ENCODE assay signal across 12 cellular contexts in genomic region chr4:137705171-137705783, GRCh38.
A peak's percentile ranks its signal among the peaks of the same experiment; 100 is the strongest.
DNase-seq lines count a peak whose midpoint lies in the region; ATAC-seq and TF ChIP-seq lines count a peak whose summit lies in the region.
"Had no signal": no experiment of that assay in that cellular context is flagged by ENCODE, and none has a peak within 500 bp of the region (broad histone marks: within the 10 kb centered on the region; RNA-seq: fewer than 3 reads in every experiment).

No MANE protein-coding gene starts in this region.

- H3K27ac Mint-ChIP-seq in activated CD4-positive, alpha-beta T cell treated with anti-CD3 and anti-CD28 coated beads, Interleukin-2, amount 10 ng/mL, durations not matched to agents 7 days and 5 days = no peak overlapping the region
- H3K27ac Mint-ChIP-seq: activated naive CD8-positive, alpha-beta T cell; T-helper 1 cell treated with Interleukin-12 subunit alpha and Interleukin-12 subunit beta and Interleukin-4 antibody, amounts not matched to agents 30 μg/mL and 1 μg/mL, for 36 hours had no signal

- no peaks in the 10 kb centered on the region for H3K36me3 ChIP-seq in suprapubic skin

- CTCF ChIA-PET in activated CD4-positive, alpha-beta T cell treated with anti-CD3 and anti-CD28 coated beads, Interleukin-2, amount 10 ng/mL, durations not matched to agents 7 days and 5 days (lab: Charles Lee) = no interaction called here

- POLR2A ChIA-PET in activated CD4-positive, alpha-beta T cell treated with anti-CD3 and anti-CD28 coated beads, Interleukin-2, amount 10 ng/mL, durations not matched to agents 7 days and 5 days (lab: Charles Lee) = no interaction called here

- peaks cover 6% of the 10 kb centered on the region for H3K4me1 ChIP-seq in suprapubic skin

- TF ChIP-seq CTCF in astrocyte of the spinal cord (IDR thresholded peaks at IDR 0.05; ENCODE audit: low read depth, low read length) = no peak
- no peak for TF ChIP-seq CTCF in suprapubic skin (IDR thresholded peaks at IDR 0.05)

- H3K36me3 Mint-ChIP-seq in activated CD4-positive, alpha-beta T cell treated with anti-CD3 and anti-CD28 coated beads, Interleukin-2, amount 10 ng/mL, durations not matched to agents 7 days and 5 days (ENCODE audit: low read depth) = no peaks in the 10 kb centered on the region
- H3K36me3 Mint-ChIP-seq: activated naive CD8-positive, alpha-beta T cell had no signal

- no peaks in the 10 kb centered on the region for H3K27me3 ChIP-seq in suprapubic skin

- peak overlapping the region; percentile 49 for H3K27ac ChIP-seq in suprapubic skin

- no peak for TF ChIP-seq POLR2A in suprapubic skin (IDR thresholded peaks at IDR 0.05)

- no peaks in the 10 kb centered on the region for H3K4me1 Mint-ChIP-seq in activated CD4-positive, alpha-beta T cell treated with anti-CD3 and anti-CD28 coated beads, Interleukin-2, amount 10 ng/mL, durations not matched to agents 7 days and 5 days

- no peaks in the 10 kb centered on the region for H3K9me3 Mint-ChIP-seq in activated CD4-positive, alpha-beta T cell treated with anti-CD3 and anti-CD28 coated beads, Interleukin-2, amount 10 ng/mL, durations not matched to agents 7 days and 5 days
- H3K9me3 Mint-ChIP-seq: T-helper 1 cell treated with Interleukin-12 subunit alpha and Interleukin-12 subunit beta and Interleukin-4 antibody, amounts not matched to agents 30 μg/mL and 1 μg/mL, for 36 hours had no signal

- WGBS in suprapubic skin = 23% methylated on average over 3 of the region's 3 CpGs

- H3K9me3 ChIP-seq in suprapubic skin = no peaks in the 10 kb centered on the region

- no peak for ATAC-seq in HG03175 (IDR thresholded peaks at IDR 0.05; ENCODE audit: unreplicated experiment)
- ATAC-seq: GM12878 had no signal

- DNase-seq in KBM-7 (peak; percentile 3), astrocyte of the spinal cord (ENCODE audit: low read depth, low spot score) (peak; percentile 91), kidney glomerular epithelial cell (lab: John Stamatoyannopoulos, UW) (peak; percentile 45), suprapubic skin (ENCODE audit: low spot score in 2 of 2) (no peak), NK-92 (lab: John Stamatoyannopoulos, UW; ENCODE audit: unreplicated experiment) (no peak), T-helper 2 cell (no peak)
- no peak for DNase-seq in activated CD4-positive, alpha-beta T cell treated with anti-CD3 and anti-CD28 coated beads, Interleukin-2, amount 10 ng/mL, durations not matched to agents 7 days and 5 days
- DNase-seq: NCI-H1694 treated with DMSO at 0.1 percent for 48 hours had no signal

- no peak overlapping the region for H3K4me3 Mint-ChIP-seq in activated CD4-positive, alpha-beta T cell treated with anti-CD3 and anti-CD28 coated beads, Interleukin-2, amount 10 ng/mL, durations not matched to agents 7 days and 5 days
- H3K4me3 Mint-ChIP-seq: activated naive CD8-positive, alpha-beta T cell; T-helper 1 cell treated with Interleukin-12 subunit alpha and Interleukin-12 subunit beta and Interleukin-4 antibody, amounts not matched to agents 30 μg/mL and 1 μg/mL, for 36 hours had no signal

- H3K4me3 ChIP-seq in astrocyte of the spinal cord (ENCODE audit: low read depth, low read length) (no peak overlapping the region), suprapubic skin (no peak overlapping the region)
- H3K4me3 ChIP-seq: GM12878 had no signal

- no peak for TF ChIP-seq EP300 in suprapubic skin (IDR thresholded peaks at IDR 0.05)

- in situ Hi-C loops in KBM-7 (cut with MboI; ENCODE audit: low pct_unique_long_range_greater_than_20kb, low sequenced_read_pairs) = no loop called here
- in situ Hi-C loops in astrocyte of the spinal cord (cut with HindIII; ENCODE audit: low sequenced_read_pairs) = no loop called here

- no peaks in the 10 kb centered on the region for H3K27me3 Mint-ChIP-seq in activated CD4-positive, alpha-beta T cell treated with anti-CD3 and anti-CD28 coated beads, Interleukin-2, amount 10 ng/mL, durations not matched to agents 7 days and 5 days
- H3K27me3 Mint-ChIP-seq: activated naive CD8-positive, alpha-beta T cell had no signal

Comparison
In these comparisons a context has a peak if more than half of its experiments do, and no peak if none do; other contexts are left out.
1. DNase-seq: peak in KBM-7 (single experiment), astrocyte of the spinal cord (single experiment) and kidney glomerular epithelial cell (single experiment); none in suprapubic skin (0 of 2), activated CD4-positive, alpha-beta T cell treated with anti-CD3 and anti-CD28 coated beads, Interleukin-2, amount 10 ng/mL, durations not matched to agents 7 days and 5 days (single experiment), NK-92 (single experiment) and T-helper 2 cell (0 of 5).